In genomic region chr11:2767751-2768150, GRCh38 we compare ENCODE assay signal across 18 cellular contexts.
DNase-seq lines count a peak whose midpoint lies in the region; ATAC-seq and TF ChIP-seq lines count a peak whose summit lies in the region.
"Had no signal": no experiment of that assay in that cellular context is flagged by ENCODE, and none has a peak within 500 bp of the region (broad histone marks: within the 10 kb centered on the region; RNA-seq: fewer than 3 reads in every experiment).

No MANE protein-coding gene starts in this region.

- CTCF ChIA-PET in activated CD8-positive, alpha-beta T cell treated with anti-CD3 and anti-CD28 coated beads, Interleukin-2, amount 10 ng/mL, durations not matched to agents 7 days and 5 days (lab: Charles Lee) = no interaction called here
- CTCF ChIA-PET in activated CD8-positive, alpha-beta T cell treated with anti-CD3 and anti-CD28 coated beads for 36 hours (lab: Charles Lee) = interaction anchor here (1.0 kb wide), 1 partner anchor 41 kb away, joined by 3 read pairs; no protein-coding TSS in a partner anchor

- intact Hi-C loops in activated CD8-positive, alpha-beta T cell treated with anti-CD3 and anti-CD28 coated beads for 36 hours (cut with micrococcal nuclease) = no loop called here
- intact Hi-C loops in esophagus muscularis mucosa (cut with DNase I) (no loop called here), spleen (cut with DNase I; ENCODE audit: low total_unique reads) (no loop called here)

- peaks cover 7% of the 10 kb centered on the region for H3K4me1 Mint-ChIP-seq in activated CD8-positive, alpha-beta T cell treated with anti-CD3 and anti-CD28 coated beads, Interleukin-2, amount 10 ng/mL, durations not matched to agents 7 days and 5 days (ENCODE audit: low read depth)
- peaks cover 5% of the 10 kb centered on the region for H3K4me1 Mint-ChIP-seq in activated CD8-positive, alpha-beta T cell treated with anti-CD3 and anti-CD28 coated beads for 36 hours (ENCODE audit: low read depth)

- peaks cover 2% of the 10 kb centered on the region for H3K27me3 Mint-ChIP-seq in activated CD8-positive, alpha-beta T cell treated with anti-CD3 and anti-CD28 coated beads, Interleukin-2, amount 10 ng/mL, durations not matched to agents 7 days and 5 days (ENCODE audit: low read depth)
- no peaks in the 10 kb centered on the region for H3K27me3 Mint-ChIP-seq in activated CD8-positive, alpha-beta T cell treated with anti-CD3 and anti-CD28 coated beads for 36 hours

- H3K4me3 Mint-ChIP-seq in activated CD8-positive, alpha-beta T cell treated with anti-CD3 and anti-CD28 coated beads, Interleukin-2, amount 10 ng/mL, durations not matched to agents 7 days and 5 days = no peak overlapping the region
- H3K4me3 Mint-ChIP-seq in activated CD8-positive, alpha-beta T cell treated with anti-CD3 and anti-CD28 coated beads for 36 hours = no peak overlapping the region

- WGBS in esophagus muscularis mucosa = 82% methylated on average over 6 of the region's 6 CpGs
- 74 to 82% (median 78%) methylated on average over 6 of the region's 6 CpGs for WGBS in spleen, 5 donors

- TF ChIP-seq CTCF in activated CD8-positive, alpha-beta T cell treated with anti-CD3 and anti-CD28 coated beads for 36 hours (IDR thresholded peaks at IDR 0.05) = no peak
- TF ChIP-seq CTCF in GM13976 (IDR thresholded peaks at IDR 0.05; ENCODE audit: borderline replicate concordance, control extremely low read depth, extremely low read depth, insufficient read depth, missing control alignments) (no peak), esophagus muscularis mucosa (IDR thresholded peaks at IDR 0.05) (no peak), spleen (IDR thresholded peaks at IDR 0.05 in 8 of 11, conservative IDR thresholded peaks at IDR 0.05 in 3 of 11) (no peak)

- no peaks in the 10 kb centered on the region for H3K36me3 Mint-ChIP-seq in activated CD8-positive, alpha-beta T cell treated with anti-CD3 and anti-CD28 coated beads, Interleukin-2, amount 10 ng/mL, durations not matched to agents 7 days and 5 days (ENCODE audit: low read depth)
- H3K36me3 Mint-ChIP-seq in activated CD8-positive, alpha-beta T cell treated with anti-CD3 and anti-CD28 coated beads for 36 hours (ENCODE audit: low read depth) = no peaks in the 10 kb centered on the region

- POLR2A ChIA-PET in activated CD8-positive, alpha-beta T cell treated with anti-CD3 and anti-CD28 coated beads, Interleukin-2, amount 10 ng/mL, durations not matched to agents 7 days and 5 days (lab: Charles Lee) = no interaction called here
- POLR2A ChIA-PET in activated CD8-positive, alpha-beta T cell treated with anti-CD3 and anti-CD28 coated beads for 36 hours (lab: Charles Lee) = no interaction called here

- in situ Hi-C loops in GM13976 (cut with MboI; ENCODE audit: low sequenced_read_pairs, unreplicated experiment) = loop anchor here (25.0 kb wide), 1 partner anchor 205 kb away; no protein-coding TSS in a partner anchor

- H3K27ac ChIP-seq in esophagus muscularis mucosa (replicated peaks in 1 of 4) = no peak overlapping the region
- no peak overlapping the region for H3K27ac ChIP-seq in spleen
- H3K27ac ChIP-seq: A549, PC-9 had no signal

- no peak overlapping the region for H3K4me3 ChIP-seq in esophagus muscularis mucosa
- no peak overlapping the region for H3K4me3 ChIP-seq in spleen
- H3K4me3 ChIP-seq: A549, PC-9 had no signal

- no peaks in the 10 kb centered on the region for H3K9me3 Mint-ChIP-seq in activated CD8-positive, alpha-beta T cell treated with anti-CD3 and anti-CD28 coated beads, Interleukin-2, amount 10 ng/mL, durations not matched to agents 7 days and 5 days (ENCODE audit: insufficient read depth)
- H3K9me3 Mint-ChIP-seq in activated CD8-positive, alpha-beta T cell treated with anti-CD3 and anti-CD28 coated beads for 36 hours = no peaks in the 10 kb centered on the region

- H3K4me1 ChIP-seq in esophagus muscularis mucosa (no peaks in the 10 kb centered on the region), spleen (no peaks in the 10 kb centered on the region)
- H3K4me1 ChIP-seq: Caco-2 had no signal

- DNase-seq in activated CD8-positive, alpha-beta T cell treated with anti-CD3 and anti-CD28 coated beads, Interleukin-2, amount 10 ng/mL, durations not matched to agents 7 days and 5 days = peak; percentile 4
- no peak for DNase-seq in activated CD8-positive, alpha-beta T cell treated with anti-CD3 and anti-CD28 coated beads for 36 hours
- peak; percentile 4 for DNase-seq in GM13976 (ENCODE audit: low spot score)
- DNase-seq in esophagus muscularis mucosa (ENCODE audit: extremely low spot score) = peak; percentile 87
- peak; percentile 31 for DNase-seq in spleen
- DNase-seq in NOMO-1 treated with dmso at 0.1 percent for 144 hours (lab: John Stamatoyannopoulos, UW; ENCODE audit: unreplicated experiment) = no peak
- DNase-seq: DMS53, H7, Karpas-422, MM.1S, NCI-H1105, NCI-H1694 treated with DMSO at 0.1 percent for 48 hours, NCI-H748 treated with DMSO at 0.1 percent for 48 hours, PC-9 had no signal

- H3K36me3 ChIP-seq in esophagus muscularis mucosa = peaks cover 0 to 5% (median 0%) of the 10 kb centered on the region in 4 donors
- peaks cover 0 to 38% (median 0%) of the 10 kb centered on the region in 6 donors for H3K36me3 ChIP-seq in spleen

- H3K27me3 ChIP-seq in esophagus muscularis mucosa = no peaks in the 10 kb centered on the region
- no peaks in the 10 kb centered on the region for H3K27me3 ChIP-seq in spleen (replicated peaks in 1 of 7)

- H3K9me3 ChIP-seq in esophagus muscularis mucosa (no peaks in the 10 kb centered on the region), spleen (no peaks in the 10 kb centered on the region)
- H3K9me3 ChIP-seq: A549 had no signal

- no peak for TF ChIP-seq POLR2A in esophagus muscularis mucosa (IDR thresholded peaks at IDR 0.05; ENCODE audit: low read depth)
- TF ChIP-seq POLR2A in spleen (IDR thresholded peaks at IDR 0.05) = no peak

- no peak overlapping the region for H3K27ac Mint-ChIP-seq in activated CD8-positive, alpha-beta T cell treated with anti-CD3 and anti-CD28 coated beads, Interleukin-2, amount 10 ng/mL, durations not matched to agents 7 days and 5 days
- no peak overlapping the region for H3K27ac Mint-ChIP-seq in activated CD8-positive, alpha-beta T cell treated with anti-CD3 and anti-CD28 coated beads for 36 hours

- TF ChIP-seq EP300 in esophagus muscularis mucosa (IDR thresholded peaks at IDR 0.05) = no peak

- no peak for ATAC-seq in activated CD8-positive, alpha-beta T cell treated with anti-CD3 and anti-CD28 coated beads, Interleukin-2, amount 10 ng/mL, durations not matched to agents 7 days and 5 days
- ATAC-seq in activated CD8-positive, alpha-beta T cell treated with anti-CD3 and anti-CD28 coated beads for 36 hours = no peak
- ATAC-seq in GM19324 (IDR thresholded peaks at IDR 0.05; ENCODE audit: low FRiP score, unreplicated experiment) (no peak), HG03442 (IDR thresholded peaks at IDR 0.05; ENCODE audit: unreplicated experiment) (no peak)
- ATAC-seq: A549 had no signal

Comparison
In these comparisons a context has a peak if more than half of its experiments do, and no peak if none do; other contexts are left out.
1. DNase-seq: peak in activated CD8-positive, alpha-beta T cell treated with anti-CD3 and anti-CD28 coated beads, Interleukin-2, amount 10 ng/mL, durations not matched to agents 7 days and 5 days (single experiment), GM13976 (single experiment), esophagus muscularis mucosa (single experiment) and spleen (single experiment); none in activated CD8-positive, alpha-beta T cell treated with anti-CD3 and anti-CD28 coated beads for 36 hours (single experiment) and NOMO-1 treated with dmso at 0.1 percent for 144 hours (single experiment).